Comparison of ENCODE assay signal across 21 cellular contexts in genomic region chr11:81112718-81113117, GRCh38.
"Had no signal": no experiment of that assay in that cellular context is flagged by ENCODE, and none has a peak within 500 bp of the region (broad histone marks: within the 10 kb centered on the region; RNA-seq: fewer than 3 reads in every experiment).

No MANE protein-coding gene starts in this region.

- ATAC-seq: activated CD4-positive, alpha-beta T cell treated with anti-CD3 and anti-CD28 coated beads for 36 hours; activated CD8-positive, alpha-beta memory T cell treated with anti-CD3 and anti-CD28 coated beads, Interleukin-2, amount 10 ng/mL, durations not matched to agents 7 days and 5 days; activated CD8-positive, alpha-beta T cell treated with anti-CD3 and anti-CD28 coated beads, Interleukin-2, amount 10 ng/mL, durations not matched to agents 7 days and 5 days; activated naive CD4-positive, alpha-beta T cell treated with anti-CD3 and anti-CD28 coated beads, Interleukin-2, amount 50 U/mL, for 72 hours; heart right ventricle had no signal

- H3K4me1 ChIP-seq: colonic mucosa, esophagus squamous epithelium, heart right ventricle, left ventricle myocardium inferior, prostate gland, suprapubic skin, tibial artery had no signal

- H3K27me3 ChIP-seq: cardiac muscle cell, colonic mucosa, esophagus squamous epithelium, heart right ventricle, suprapubic skin, tibial artery had no signal

- DNase-seq: activated CD4-positive, alpha-beta T cell treated with anti-CD3 and anti-CD28 coated beads for 36 hours; activated CD4-positive, CD25-positive, alpha-beta regulatory T cell; activated CD8-positive, alpha-beta memory T cell treated with anti-CD3 and anti-CD28 coated beads, Interleukin-2, amount 10 ng/mL, durations not matched to agents 7 days and 5 days; activated CD8-positive, alpha-beta T cell treated with anti-CD3 and anti-CD28 coated beads, Interleukin-2, amount 10 ng/mL, durations not matched to agents 7 days and 5 days; activated T-cell treated with anti-CD3 and anti-CD28 coated beads, Interleukin-2, amount 50 U/mL, for 48 hours; cerebellar nuclear complex; colonic mucosa; effector CD8-positive, alpha-beta T cell; esophagus squamous epithelium; foreskin melanocyte; heart right ventricle; kidney glomerular epithelial cell; left ventricle myocardium inferior; stimulated activated naive CD4-positive, alpha-beta T cell; tibial artery had no signal

- H3K27ac ChIP-seq: cardiac muscle cell, colonic mucosa, epithelial cell of prostate, esophagus squamous epithelium, heart right ventricle, left ventricle myocardium inferior, prostate gland, suprapubic skin, tibial artery had no signal

- H3K36me3 ChIP-seq: cardiac muscle cell, colonic mucosa, esophagus squamous epithelium, heart right ventricle, left ventricle myocardium inferior, prostate gland, suprapubic skin, tibial artery had no signal

- H3K9me3 ChIP-seq: colonic mucosa, esophagus squamous epithelium, heart right ventricle, left ventricle myocardium inferior, prostate gland, suprapubic skin, tibial artery had no signal

- H3K4me3 ChIP-seq: cardiac muscle cell, colonic mucosa, esophagus squamous epithelium, heart right ventricle, left ventricle myocardium inferior, lung, prostate gland, suprapubic skin, tibial artery had no signal
